In genomic region chr16:68644715-68645493, GRCh38 we compare ENCODE assay signal across 8 cellular contexts. TPM values are rescaled to one million over a fixed set of nuclear protein-coding genes. Genes with fewer than 3 reads are reported as not detected.
DNase-seq lines count a peak whose midpoint lies in the region; TF ChIP-seq lines count a peak whose summit lies in the region.

Gene CDH3, plus strand, starts transcription at chr16:68645310. Its CDS starts 70 bp downstream, at chr16:68645380.

- WGBS in ectodermal cell, 2 experiments, result 1% methylated on average over 53 of the region's 53 CpGs

- no peaks in the 10 kb centered on the region for H3K79me2 ChIP-seq in OCI-LY7 (ENCODE audit: insufficient read depth, low read depth, low read length)

- peaks cover 56% of the 10 kb centered on the region for H3K27me3 Mint-ChIP-seq in nephron (ENCODE audit: low read depth)

- peaks cover 59% of the 10 kb centered on the region for H3K27me3 ChIP-seq in ectodermal cell (ENCODE audit: control insufficient read depth, insufficient read depth, low read length, poor library complexity, severe bottlenecking)

- no peaks in the 10 kb centered on the region for H3K9me3 ChIP-seq in ectodermal cell (ENCODE audit: control insufficient read depth, low read length)
- H3K9me3 ChIP-seq in OCI-LY7 (ENCODE audit: low read length), result no peaks in the 10 kb centered on the region

- CTCF ChIA-PET in OCI-LY7 (lab: Charles Lee; ENCODE audit: unreplicated experiment), result no interaction called here

- no peak within 1 kb of the TSS for H3K4me2 ChIP-seq in OCI-LY7 (ENCODE audit: low read length)

- H3K4me3 Mint-ChIP-seq in nephron, result peak within 1 kb of the TSS; percentile 86 to 95 (median 94)

- DNase-seq in stimulated activated CD4-positive, alpha-beta T cell treated with anti-CD3 and anti-CD28 coated beads, Interleukin-15, amount 100 ng/mL, for 24 hours, result peak; percentile 52
- no peak for DNase-seq in stimulated activated CD4-positive, alpha-beta T cell treated with anti-CD3 and anti-CD28 coated beads, Interleukin-1b, Interleukin-23, amount 100 ng/mL, for 48 hours
- DNase-seq in RKO (ENCODE audit: low spot score), result peak; percentile 30
- DNase-seq in AML-193 (lab: John Stamatoyannopoulos, UW), result no peak
- DNase-seq in OCI-LY7 (ENCODE audit: low spot score), result no peak
- DNase-seq in HK-2 (ENCODE audit: unreplicated experiment), result no peak

- H3K27ac ChIP-seq in ectodermal cell (ENCODE audit: insufficient read depth, low read depth, low read length, poor library complexity, severe bottlenecking) (no peak within 1 kb of the TSS), OCI-LY7 (ENCODE audit: low read depth, low read length, poor library complexity, severe bottlenecking) (no peak within 1 kb of the TSS)

- peaks cover 40% of the 10 kb centered on the region for H3K4me1 Mint-ChIP-seq in nephron

- no peaks in the 10 kb centered on the region for H3K9me2 ChIP-seq in OCI-LY7 (ENCODE audit: insufficient read depth, low read length)

- H3K4me3 ChIP-seq in ectodermal cell (ENCODE audit: insufficient read depth, low read depth, low read length) (peak within 1 kb of the TSS; percentile 53), OCI-LY7 (ENCODE audit: low read depth, low read length, poor library complexity, severe bottlenecking) (no peak within 1 kb of the TSS)

- no peak within 1 kb of the TSS for H2AFZ ChIP-seq in OCI-LY7 (ENCODE audit: low read length)

- intact Hi-C loops in OCI-LY7 (cut with micrococcal nuclease; ENCODE audit: unreplicated experiment), result no loop called here

- TF ChIP-seq CTCF in nephron (IDR thresholded peaks at IDR 0.05; ENCODE audit: unreplicated experiment in 3 of 3), result no peak
- TF ChIP-seq CTCF in OCI-LY7 (conservative IDR thresholded peaks at IDR 0.05; ENCODE audit: low read length), result no peak

- no TSS peak for BruUV-seq in OCI-LY7 (replicated peaks; lab: Mats Ljungman, UMichigan)

- no peaks in the 10 kb centered on the region for H3K9me3 Mint-ChIP-seq in nephron

- no peaks in the 10 kb centered on the region for H3K36me3 Mint-ChIP-seq in nephron (ENCODE audit: low read depth)

- H3K36me3 ChIP-seq in ectodermal cell (ENCODE audit: control insufficient read depth, insufficient read depth, low read length) (no peaks in the 10 kb centered on the region), OCI-LY7 (ENCODE audit: insufficient read depth, low read length) (no peaks in the 10 kb centered on the region)

- POLR2A ChIA-PET in OCI-LY7 (lab: Charles Lee), result interaction anchor here (0.7 kb wide), 1 partner anchor 815 kb away, joined by 3 read pairs; no protein-coding TSS in a partner anchor

- H3K27ac Mint-ChIP-seq in nephron, result peak within 1 kb of the TSS; percentile 89 to 98 (median 93)

- H4K20me1 ChIP-seq in OCI-LY7 (ENCODE audit: insufficient read depth, low read length), result no peaks in the 10 kb centered on the region

- H3K4me1 ChIP-seq in ectodermal cell (ENCODE audit: control insufficient read depth, insufficient read depth, low read length), result peaks cover 20% of the 10 kb centered on the region
- no peaks in the 10 kb centered on the region for H3K4me1 ChIP-seq in OCI-LY7 (ENCODE audit: insufficient read depth, low read length, poor library complexity, severe bottlenecking)

RNA-seq across cellular contexts. Expression of gene CDH3, which starts in this region (rescaled TPM):
- 4.4 TPM for polyA plus RNA-seq in ectodermal cell (2013, experiment 1 of 4)
- polyA plus RNA-seq in ectodermal cell (2013, experiment 2 of 4), result 4.5 TPM
- 5.9 TPM for polyA plus RNA-seq in ectodermal cell (2013, experiment 3 of 4)
- polyA plus RNA-seq in ectodermal cell (2013, experiment 4 of 4), result 5.0 TPM
- 0.06 TPM in 1 of 2 replicates, not detected in the other for total RNA-seq in OCI-LY7 (2014; rRNA removed; shearing (Covaris generic))
- total RNA-seq in OCI-LY7 (2022), result 0.46 TPM in 1 of 2 replicates, not detected in the other

Comparison
In these comparisons a context has a peak if more than half of its experiments do, and no peak if none do; other contexts are left out.
1. DNase-seq: peak in stimulated activated CD4-positive, alpha-beta T cell treated with anti-CD3 and anti-CD28 coated beads, Interleukin-15, amount 100 ng/mL, for 24 hours (single experiment) and RKO (single experiment); none in stimulated activated CD4-positive, alpha-beta T cell treated with anti-CD3 and anti-CD28 coated beads, Interleukin-1b, Interleukin-23, amount 100 ng/mL, for 48 hours (single experiment), AML-193 (0 of 2), OCI-LY7 (single experiment) and HK-2 (single experiment).